Comparison of ENCODE assay signal across 22 cellular contexts in genomic region chr5:9587135-9587534, GRCh38. TPM values are rescaled to one million over a fixed set of nuclear protein-coding genes. Genes with fewer than 3 reads are reported as not detected.
DNase-seq lines count a peak whose midpoint lies in the region; ATAC-seq and TF ChIP-seq lines count a peak whose summit lies in the region.
"Had no signal": no experiment of that assay in that cellular context is flagged by ENCODE, and none has a peak within 500 bp of the region (broad histone marks: within the 10 kb centered on the region; RNA-seq: fewer than 3 reads in every experiment).

No MANE protein-coding gene starts in this region.

- no peaks in the 10 kb centered on the region for H3K4me1 Mint-ChIP-seq in natural killer cell
- H3K4me1 Mint-ChIP-seq: B cell; CD4-positive, CD25-positive, alpha-beta regulatory T cell had no signal

- no peak for TF ChIP-seq POLR2A in prostate gland (IDR thresholded peaks at IDR 0.05)

- ATAC-seq in natural killer cell: no peak
- ATAC-seq: CD8-positive, alpha-beta T cell; GM12878; HCT116 had no signal

- H3K27me3 ChIP-seq in prostate gland (replicated peaks; ENCODE audit: insufficient read depth): no peaks in the 10 kb centered on the region
- H3K27me3 ChIP-seq: BLaER1 had no signal

- no peaks in the 10 kb centered on the region for H3K36me3 ChIP-seq in prostate gland
- H3K36me3 ChIP-seq: BLaER1 had no signal

- H3K27ac Mint-ChIP-seq in natural killer cell: no peak overlapping the region
- H3K27ac Mint-ChIP-seq: B cell; CD4-positive, CD25-positive, alpha-beta regulatory T cell; CD8-positive, alpha-beta T cell had no signal

- no peaks in the 10 kb centered on the region for H3K27me3 Mint-ChIP-seq in natural killer cell (ENCODE audit: low read depth in 2 of 2)
- H3K27me3 Mint-ChIP-seq: B cell; CD4-positive, CD25-positive, alpha-beta regulatory T cell had no signal

- no peaks in the 10 kb centered on the region for H3K36me3 Mint-ChIP-seq in natural killer cell
- H3K36me3 Mint-ChIP-seq: CD4-positive, CD25-positive, alpha-beta regulatory T cell; CD8-positive, alpha-beta T cell had no signal

- intact Hi-C loops in prostate gland (cut with DNase I): no loop called here
- intact Hi-C loops in natural killer cell (cut with micrococcal nuclease): no loop called here

- H3K27ac ChIP-seq in prostate gland: peak overlapping the region in 1 of 2 donors; percentile 4
- H3K27ac ChIP-seq: BLaER1, C4-2B, GM23248 had no signal

- TF ChIP-seq CTCF in fibroblast of villous mesenchyme (IDR thresholded peaks at IDR 0.05; ENCODE audit: insufficient read depth, low read depth, low read length) (no peak), prostate gland (IDR thresholded peaks at IDR 0.05) (no peak), natural killer cell (IDR thresholded peaks at IDR 0.05) (no peak)

- H3K9me3 ChIP-seq in prostate gland: no peaks in the 10 kb centered on the region
- H3K9me3 ChIP-seq: BLaER1 had no signal

- no peaks in the 10 kb centered on the region for H3K4me1 ChIP-seq in prostate gland (replicated peaks)
- H3K4me1 ChIP-seq: BLaER1 had no signal

- peaks cover 5 to 6% of the 10 kb centered on the region in 2 donors for H3K9me3 Mint-ChIP-seq in natural killer cell
- H3K9me3 Mint-ChIP-seq: CD8-positive, alpha-beta T cell had no signal

- no peak overlapping the region for H3K4me3 Mint-ChIP-seq in natural killer cell
- H3K4me3 Mint-ChIP-seq: B cell; CD4-positive, CD25-positive, alpha-beta regulatory T cell; CD8-positive, alpha-beta T cell had no signal

- DNase-seq in amniotic epithelial cell (ENCODE audit: low read depth): peak; percentile 5
- DNase-seq in fibroblast of villous mesenchyme (ENCODE audit: low read depth): peak; percentile 17
- peak; percentile 58 for DNase-seq in prostate gland (ENCODE audit: low spot score)
- no peak for DNase-seq in AG08395 (ENCODE audit: low spot score)
- DNase-seq in NCI-H345 treated with DMSO at 0.1 percent for 48 hours (lab: John Stamatoyannopoulos, UW; ENCODE audit: unreplicated experiment): no peak
- DNase-seq in natural killer cell: no peak
- DNase-seq: CD4-positive, CD25-positive, alpha-beta regulatory T cell; CD8-positive, alpha-beta T cell; DMS 273 treated with DMSO at 0.1 percent for 48 hours; DMS79; EL; GDM1; GM23248; H7 had no signal

- no peak overlapping the region for H3K4me3 ChIP-seq in fibroblast of villous mesenchyme (ENCODE audit: low read depth, low read length)
- H3K4me3 ChIP-seq in prostate gland: no peak overlapping the region
- H3K4me3 ChIP-seq: BLaER1, GM12878, GM23248 had no signal

RNA-seq across cellular contexts. Expression of gene SEMA5A, which starts 41.3 kb away (rescaled TPM):
- 72.5 and 74.7 TPM in 2 replicates for total RNA-seq in fibroblast of villous mesenchyme
- 10 to 100 TPM in 1 of 2 donors, 1 to 10 TPM in 1; 4.5 to 21.7 TPM for total RNA-seq in prostate gland
- under 1 TPM in 1 of 3 donors, not detected in 2; 0.15 TPM for total RNA-seq in natural killer cell
- total RNA-seq: B cell had no signal

RNA-seq across cellular contexts. Expression of gene TAS2R1, which starts 43.0 kb away (rescaled TPM):
- total RNA-seq in fibroblast of villous mesenchyme: 0.32 and 0.43 TPM in 2 replicates
- not detected for total RNA-seq in prostate gland
- total RNA-seq in natural killer cell: not detected
- total RNA-seq: A172; A673; B cell; CD4-positive, CD25-positive, alpha-beta regulatory T cell; CD8-positive, alpha-beta T cell; GM12878; GM23248; H1; H7 had no signal

Comparison
In these comparisons a context has a peak if more than half of its experiments do, and no peak if none do; other contexts are left out.
1. DNase-seq: peak in amniotic epithelial cell (single experiment), fibroblast of villous mesenchyme (single experiment) and prostate gland (single experiment); none in AG08395 (single experiment), NCI-H345 treated with DMSO at 0.1 percent for 48 hours (single experiment) and natural killer cell (single experiment).
2. RNA of gene SEMA5A, which starts 41.3 kb away (total RNA-seq): 72.5 to 74.7 TPM in fibroblast of villous mesenchyme and 4.5 to 21.7 TPM in prostate gland; 0.15 TPM in natural killer cell; every median in the first group is over 4 times any median in the second.